ENCODE assay signal across 8 cellular contexts in genomic region chr4:165872443-165873297, GRCh38. TPM values are rescaled to one million over a fixed set of nuclear protein-coding genes. Genes with fewer than 3 reads are reported as not detected.
DNase-seq lines count a peak whose midpoint lies in the region; ATAC-seq and TF ChIP-seq lines count a peak whose summit lies in the region.

TSS of gene TLL1 (plus strand) at chr4:165873237. CDS start at chr4:165873905, 668 bp downstream.

- no peak for TF ChIP-seq CTCF in body of pancreas (IDR thresholded peaks at IDR 0.05)
- TF ChIP-seq CTCF in thoracic aorta (IDR thresholded peaks at IDR 0.05), result no peak
- no peak for TF ChIP-seq CTCF in CD14-positive monocyte (IDR thresholded peaks at IDR 0.05)

- intact Hi-C loops in body of pancreas (cut with DNase I) (no loop called here), CD14-positive monocyte (cut with micrococcal nuclease) (no loop called here)

- peak within 1 kb of the TSS in 3 of 4 donors; percentile 45 to 69 (median 55) for H3K27ac ChIP-seq in body of pancreas
- no peak within 1 kb of the TSS for H3K27ac ChIP-seq in thoracic aorta

- no peak for TF ChIP-seq POLR2A in body of pancreas (IDR thresholded peaks at IDR 0.05)

- no peak within 1 kb of the TSS for H3K27ac Mint-ChIP-seq in activated naive CD8-positive, alpha-beta T cell
- no peak within 1 kb of the TSS for H3K27ac Mint-ChIP-seq in activated naive CD8-positive, alpha-beta T cell treated with anti-CD3 and anti-CD28 coated beads, Interleukin-2, amount 50 U/mL, for 24 hours
- H3K27ac Mint-ChIP-seq in CD14-positive monocyte, result peak within 1 kb of the TSS in 1 of 7 donors; percentile 1

- H3K27me3 ChIP-seq in body of pancreas, result no peaks in the 10 kb centered on the region
- H3K27me3 ChIP-seq in thoracic aorta (replicated peaks; ENCODE audit: insufficient read depth), result no peaks in the 10 kb centered on the region

- H3K4me1 ChIP-seq in body of pancreas (peaks cover 19% of the 10 kb centered on the region), thoracic aorta (ENCODE audit: control insufficient read depth in 1 of 2, low read depth in 2 of 2) (peaks cover 8 to 19% of the 10 kb centered on the region in 2 donors)

- peaks cover 38% of the 10 kb centered on the region for H3K27me3 Mint-ChIP-seq in activated naive CD8-positive, alpha-beta T cell
- H3K27me3 Mint-ChIP-seq in activated naive CD8-positive, alpha-beta T cell treated with anti-CD3 and anti-CD28 coated beads, Interleukin-2, amount 50 U/mL, for 24 hours, result peaks cover 59% of the 10 kb centered on the region
- peaks cover 46 to 54% (median 49%) of the 10 kb centered on the region in 3 donors for H3K27me3 Mint-ChIP-seq in CD14-positive monocyte (ENCODE audit: low read depth in 3 of 3)

- ATAC-seq in activated naive CD8-positive, alpha-beta T cell treated with anti-CD3 and anti-CD28 coated beads, Interleukin-2, amount 50 U/mL, for 24 hours, result no peak
- ATAC-seq in body of pancreas, result peak; percentile 43
- ATAC-seq in thoracic aorta (ENCODE audit: insufficient number of reproducible peaks, low FRiP score, low read depth), result no peak
- no peak for ATAC-seq in GM19324 (IDR thresholded peaks at IDR 0.05; ENCODE audit: low FRiP score, unreplicated experiment)

- 1 to 2% methylated on average over 25 of the region's 25 CpGs for WGBS in body of pancreas, 2 donors

- no peaks in the 10 kb centered on the region for H3K9me3 ChIP-seq in body of pancreas
- no peaks in the 10 kb centered on the region for H3K9me3 ChIP-seq in thoracic aorta

- H3K36me3 ChIP-seq in body of pancreas (replicated peaks in 1 of 2; ENCODE audit: insufficient read depth in 1 of 2, low read depth in 2 of 2) (no peaks in the 10 kb centered on the region), thoracic aorta (no peaks in the 10 kb centered on the region)

- H3K4me3 Mint-ChIP-seq in activated naive CD8-positive, alpha-beta T cell, result peak within 1 kb of the TSS; percentile 46
- H3K4me3 Mint-ChIP-seq in activated naive CD8-positive, alpha-beta T cell treated with anti-CD3 and anti-CD28 coated beads, Interleukin-2, amount 50 U/mL, for 24 hours, result no peak within 1 kb of the TSS
- peak within 1 kb of the TSS in 1 of 2 donors; percentile 79 for H3K4me3 Mint-ChIP-seq in CD14-positive monocyte

- peaks cover 4% of the 10 kb centered on the region for H3K9me3 Mint-ChIP-seq in activated naive CD8-positive, alpha-beta T cell (ENCODE audit: low read depth)
- no peaks in the 10 kb centered on the region for H3K9me3 Mint-ChIP-seq in activated naive CD8-positive, alpha-beta T cell treated with anti-CD3 and anti-CD28 coated beads, Interleukin-2, amount 50 U/mL, for 24 hours
- peaks cover 0 to 6% (median 3%) of the 10 kb centered on the region in 7 donors for H3K9me3 Mint-ChIP-seq in CD14-positive monocyte

- H3K4me1 Mint-ChIP-seq in activated naive CD8-positive, alpha-beta T cell (ENCODE audit: low read depth), result peaks cover 13% of the 10 kb centered on the region
- H3K4me1 Mint-ChIP-seq in activated naive CD8-positive, alpha-beta T cell treated with anti-CD3 and anti-CD28 coated beads, Interleukin-2, amount 50 U/mL, for 24 hours, result peaks cover 4% of the 10 kb centered on the region
- peaks cover 1% of the 10 kb centered on the region for H3K4me1 Mint-ChIP-seq in CD14-positive monocyte

- H3K4me3 ChIP-seq in body of pancreas (peak within 1 kb of the TSS; percentile 13 to 45), thoracic aorta (peak within 1 kb of the TSS; percentile 71)

- H3K36me3 Mint-ChIP-seq in activated naive CD8-positive, alpha-beta T cell, result no peaks in the 10 kb centered on the region
- no peaks in the 10 kb centered on the region for H3K36me3 Mint-ChIP-seq in activated naive CD8-positive, alpha-beta T cell treated with anti-CD3 and anti-CD28 coated beads, Interleukin-2, amount 50 U/mL, for 24 hours (ENCODE audit: low read depth)
- H3K36me3 Mint-ChIP-seq in CD14-positive monocyte, result peaks cover 0 to 4% of the 10 kb centered on the region in 2 donors

- no peak for DNase-seq in activated naive CD8-positive, alpha-beta T cell treated with anti-CD3 and anti-CD28 coated beads, Interleukin-2, amount 50 U/mL, for 24 hours
- DNase-seq in body of pancreas (peak; percentile 16 to 48 (median 22)), kidney tubule cell (ENCODE audit: low spot score) (peak; percentile 54), thoracic aorta (ENCODE audit: low spot score) (no peak), CD14-positive monocyte (ENCODE audit: low spot score) (no peak), NCI-H1436 treated with DMSO at 0.1 percent for 48 hours (lab: John Stamatoyannopoulos, UW) (no peak)

RNA-seq across cellular contexts. Expression of gene TLL1, which starts in this region (rescaled TPM):
- total RNA-seq in body of pancreas (1 to 10 TPM; 3.4 to 3.6 TPM), thoracic aorta (10 to 100 TPM in 1 of 2 donors, 1 to 10 TPM in 1; 3.7 to 10.6 TPM)
- not detected for polyA plus RNA-seq in CD14-positive monocyte

Comparison
In these comparisons a context has a peak if more than half of its experiments do, and no peak if none do; other contexts are left out.
1. DNase-seq: peak in body of pancreas (4 of 4) and kidney tubule cell (single experiment); none in activated naive CD8-positive, alpha-beta T cell treated with anti-CD3 and anti-CD28 coated beads, Interleukin-2, amount 50 U/mL, for 24 hours (single experiment), thoracic aorta (single experiment), CD14-positive monocyte (single experiment) and NCI-H1436 treated with DMSO at 0.1 percent for 48 hours (single experiment).
2. H3K27ac ChIP-seq: peak in body of pancreas (3 of 4); none in thoracic aorta (0 of 2).